Comparison of ENCODE assay signal across 8 cellular contexts in the genomic region with DNA sequence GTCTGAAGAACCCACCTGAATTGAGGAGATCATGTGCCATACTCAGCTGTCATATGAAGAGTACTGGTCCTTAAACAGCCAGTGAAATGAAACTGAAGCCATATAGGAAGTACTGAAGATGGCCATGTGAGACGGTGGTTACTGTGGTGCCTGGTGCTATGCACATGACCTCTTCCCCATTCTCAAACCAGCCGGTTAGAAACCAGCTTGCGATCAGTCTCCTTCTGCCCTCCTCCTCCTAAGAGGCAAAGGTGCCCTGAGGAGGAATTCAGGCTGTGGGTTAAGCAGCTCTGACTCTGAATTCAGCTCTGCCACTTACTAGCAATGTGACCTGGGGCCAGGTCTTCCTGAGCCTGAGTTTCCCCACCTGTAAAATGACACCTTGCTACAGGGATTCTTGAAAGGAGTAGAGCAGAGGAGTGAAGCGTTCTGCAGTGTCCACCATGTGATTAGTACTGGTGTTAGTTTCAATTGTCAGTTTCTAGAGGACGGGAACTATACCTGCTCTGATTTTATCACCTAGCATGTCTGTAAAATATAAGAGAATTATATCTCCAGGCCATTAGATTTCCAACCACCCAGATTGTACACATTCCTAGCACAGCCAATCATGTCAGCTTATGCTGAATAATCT. TPM values are rescaled to one million over a fixed set of nuclear protein-coding genes. Genes with fewer than 3 reads are reported as not detected.
DNase-seq lines count a peak whose midpoint lies in the region; ATAC-seq and TF ChIP-seq lines count a peak whose summit lies in the region.

No MANE protein-coding gene starts in this region.

- CTCF ChIA-PET in mammary epithelial cell (lab: Charles Lee; ENCODE audit: low non-redundant PET): no interaction called here

- TF ChIP-seq POLR2A in Peyer's patch (IDR thresholded peaks at IDR 0.05): no peak
- TF ChIP-seq POLR2A in sigmoid colon (IDR thresholded peaks at IDR 0.05): no peak

- no peaks in the 10 kb centered on the region for H3K9me3 ChIP-seq in Peyer's patch
- H3K9me3 ChIP-seq in sigmoid colon: no peaks in the 10 kb centered on the region
- no peaks in the 10 kb centered on the region for H3K9me3 ChIP-seq in mammary epithelial cell (replicated peaks; ENCODE audit: insufficient read depth, low read length)

- no peak overlapping the region for H3K4me3 Mint-ChIP-seq in activated naive CD8-positive, alpha-beta T cell treated with anti-CD3 and anti-CD28 coated beads for 36 hours
- no peak overlapping the region for H3K4me3 Mint-ChIP-seq in activated naive CD8-positive, alpha-beta T cell treated with anti-CD3 and anti-CD28 coated beads, Interleukin-2, amount 50 U/mL, for 24 hours

- no peak overlapping the region for H3K27ac ChIP-seq in Peyer's patch
- no peak overlapping the region for H3K27ac ChIP-seq in sigmoid colon
- H3K27ac ChIP-seq in mammary epithelial cell (ENCODE audit: insufficient read depth, low read depth, low read length): no peak overlapping the region

- H3K27ac Mint-ChIP-seq in activated naive CD8-positive, alpha-beta T cell treated with anti-CD3 and anti-CD28 coated beads for 36 hours: peak overlapping the region; percentile 30
- no peak overlapping the region for H3K27ac Mint-ChIP-seq in activated naive CD8-positive, alpha-beta T cell treated with anti-CD3 and anti-CD28 coated beads, Interleukin-2, amount 50 U/mL, for 24 hours

- peaks cover 42% of the 10 kb centered on the region for H3K4me1 Mint-ChIP-seq in activated naive CD8-positive, alpha-beta T cell treated with anti-CD3 and anti-CD28 coated beads for 36 hours
- H3K4me1 Mint-ChIP-seq in activated naive CD8-positive, alpha-beta T cell treated with anti-CD3 and anti-CD28 coated beads, Interleukin-2, amount 50 U/mL, for 24 hours: peaks cover 38% of the 10 kb centered on the region

- no peaks in the 10 kb centered on the region for H3K27me3 Mint-ChIP-seq in activated naive CD8-positive, alpha-beta T cell treated with anti-CD3 and anti-CD28 coated beads for 36 hours
- H3K27me3 Mint-ChIP-seq in activated naive CD8-positive, alpha-beta T cell treated with anti-CD3 and anti-CD28 coated beads, Interleukin-2, amount 50 U/mL, for 24 hours: no peaks in the 10 kb centered on the region

- no peak overlapping the region for H3K9ac ChIP-seq in mammary epithelial cell (ENCODE audit: insufficient read depth, low read length)

- in situ Hi-C loops in mammary epithelial cell (cut with MboI; ENCODE audit: low sequenced_read_pairs in 2 of 2): no loop called here

- H3K79me2 ChIP-seq in mammary epithelial cell (ENCODE audit: insufficient read depth, low read length): peaks cover 8% of the 10 kb centered on the region

- H3K4me2 ChIP-seq in mammary epithelial cell (ENCODE audit: insufficient read depth, low read depth, low read length): no peak overlapping the region

- H2AFZ ChIP-seq in mammary epithelial cell (ENCODE audit: low read depth, low read length): no peak overlapping the region

- peaks cover 25% of the 10 kb centered on the region for H3K36me3 Mint-ChIP-seq in activated naive CD8-positive, alpha-beta T cell treated with anti-CD3 and anti-CD28 coated beads for 36 hours
- H3K36me3 Mint-ChIP-seq in activated naive CD8-positive, alpha-beta T cell treated with anti-CD3 and anti-CD28 coated beads, Interleukin-2, amount 50 U/mL, for 24 hours (ENCODE audit: low read depth): peaks cover 19% of the 10 kb centered on the region

- no TSS peak for BruUV-seq in mammary epithelial cell (replicated peaks; lab: Mats Ljungman, UMichigan)

- H3K36me3 ChIP-seq in Peyer's patch (peaks cover 0 to 6% (median 0%) of the 10 kb centered on the region in 3 donors), sigmoid colon (peaks cover 0 to 44% (median 8%) of the 10 kb centered on the region in 4 donors), mammary epithelial cell (ENCODE audit: insufficient read depth, low read length) (peaks cover 9% of the 10 kb centered on the region)

- TF ChIP-seq CTCF in Peyer's patch (IDR thresholded peaks at IDR 0.05) (no peak), sigmoid colon (IDR thresholded peaks at IDR 0.05) (no peak), mammary epithelial cell (conservative IDR thresholded peaks at IDR 0.05 in 1 of 2, IDR thresholded peaks at IDR 0.05 in 1 of 2; ENCODE audit: extremely low read depth in 1 of 2, insufficient read depth in 1 of 2, low read depth in 1 of 2, low read length in 2 of 2) (no peak)

- H3K27me3 ChIP-seq in Peyer's patch (no peaks in the 10 kb centered on the region), sigmoid colon (no peaks in the 10 kb centered on the region), mammary epithelial cell (ENCODE audit: insufficient read depth, low read length) (no peaks in the 10 kb centered on the region)

- intact Hi-C loops in sigmoid colon (cut with DNase I): no loop called here
- intact Hi-C loops in mammary epithelial cell (cut with micrococcal nuclease): no loop called here

- H3K9me3 Mint-ChIP-seq in activated naive CD8-positive, alpha-beta T cell treated with anti-CD3 and anti-CD28 coated beads for 36 hours: no peaks in the 10 kb centered on the region
- H3K9me3 Mint-ChIP-seq in activated naive CD8-positive, alpha-beta T cell treated with anti-CD3 and anti-CD28 coated beads, Interleukin-2, amount 50 U/mL, for 24 hours: no peaks in the 10 kb centered on the region

- dilution Hi-C loops in mammary epithelial cell (cut with HindIII; ENCODE audit: low sequenced_read_pairs): no loop called here

- 66 to 85% methylated on average over 5 of the region's 5 CpGs for WGBS in sigmoid colon, 2 donors
- WGBS in mammary epithelial cell (ENCODE audit: low coverage, missing lambda C conversion rate): 59% methylated on average over 5 of the region's 5 CpGs

- DNase-seq in activated naive CD8-positive, alpha-beta T cell treated with anti-CD3 and anti-CD28 coated beads for 36 hours: no peak
- DNase-seq in activated naive CD8-positive, alpha-beta T cell treated with anti-CD3 and anti-CD28 coated beads, Interleukin-2, amount 50 U/mL, for 24 hours: no peak
- DNase-seq in Peyer's patch (peak in 2 of 3 donors; percentile 54 to 73), sigmoid colon (no peak), mammary epithelial cell (no peak), NCI-H510A (lab: John Stamatoyannopoulos, UW) (no peak)
- DNase-seq in stimulated activated naive CD8-positive, alpha-beta T cell treated with anti-CD3 and anti-CD28 coated beads, Interleukin-15, Interleukin-2, amounts not matched to agents 100 U/mL and 50 U/mL, for 24 hours: no peak

- no peak for TF ChIP-seq EP300 in sigmoid colon (IDR thresholded peaks at IDR 0.05)

- H4K20me1 ChIP-seq in mammary epithelial cell (ENCODE audit: insufficient read depth, low read length): no peaks in the 10 kb centered on the region

- ATAC-seq in activated naive CD8-positive, alpha-beta T cell treated with anti-CD3 and anti-CD28 coated beads, Interleukin-2, amount 50 U/mL, for 24 hours: no peak
- ATAC-seq in HG03039 (IDR thresholded peaks at IDR 0.05; ENCODE audit: unreplicated experiment): peak; percentile 77
- peak; percentile 35 for ATAC-seq in stimulated activated naive CD8-positive, alpha-beta T cell treated with anti-CD3 and anti-CD28 coated beads, Interleukin-15, Interleukin-2, amounts not matched to agents 100 U/mL and 50 U/mL, for 24 hours

- H3K4me1 ChIP-seq in Peyer's patch (peaks cover 0 to 11% (median 4%) of the 10 kb centered on the region in 4 donors), sigmoid colon (peaks cover 0 to 17% (median 11%) of the 10 kb centered on the region in 4 donors), mammary epithelial cell (ENCODE audit: insufficient read depth, low read length) (peaks cover 9% of the 10 kb centered on the region)

- H3K4me3 ChIP-seq in Peyer's patch (no peak overlapping the region), sigmoid colon (no peak overlapping the region), mammary epithelial cell (replicated peaks in 1 of 3; ENCODE audit: insufficient read depth in 1 of 3, low read depth in 2 of 3, low read length in 3 of 3) (no peak overlapping the region)

RNA-seq across cellular contexts. Expression of a gene that starts 5.1 kb away (rescaled TPM):
- 10 to 100 TPM; 33.4 to 33.7 TPM for total RNA-seq in activated naive CD8-positive, alpha-beta T cell treated with anti-CD3 and anti-CD28 coated beads for 36 hours
- total RNA-seq in Peyer's patch (10 to 100 TPM; 19.3 to 25.0 (median 21.9) TPM), sigmoid colon (10 to 100 TPM; 30.0 to 64.6 (median 40.6) TPM), mammary epithelial cell (10 to 100 TPM; 23.1 to 63.0 TPM)
- polyA plus RNA-seq in sigmoid colon (1 to 10 TPM; 7.8 to 9.2 (median 8.8) TPM), mammary epithelial cell (34.0 TPM)
- polyA minus RNA-seq in mammary epithelial cell: 14.2 TPM

RNA-seq across cellular contexts. Expression of a gene that starts 40.2 kb away (rescaled TPM):
- total RNA-seq in activated naive CD8-positive, alpha-beta T cell treated with anti-CD3 and anti-CD28 coated beads for 36 hours: 100 to 1,000 TPM; 143 to 144 TPM
- 100 to 1,000 TPM; 108 to 170 (median 129) TPM for total RNA-seq in Peyer's patch
- 100 to 1,000 TPM in 3 of 4 donors, 10 to 100 TPM in 1; 95.0 to 111 (median 104) TPM for total RNA-seq in sigmoid colon
- 100 to 1,000 TPM in 1 of 3 donors, 10 to 100 TPM in 2; 75.7 to 132 (median 91.3) TPM for polyA plus RNA-seq in sigmoid colon
- 100 to 1,000 TPM; 169 to 171 TPM for total RNA-seq in mammary epithelial cell
- 106 TPM for polyA plus RNA-seq in mammary epithelial cell
- 141 TPM for polyA minus RNA-seq in mammary epithelial cell

Comparison
In these comparisons a context has a peak if more than half of its experiments do, and no peak if none do; other contexts are left out.
1. DNase-seq: peak in Peyer's patch (2 of 3); none in activated naive CD8-positive, alpha-beta T cell treated with anti-CD3 and anti-CD28 coated beads for 36 hours (single experiment), activated naive CD8-positive, alpha-beta T cell treated with anti-CD3 and anti-CD28 coated beads, Interleukin-2, amount 50 U/mL, for 24 hours (single experiment), stimulated activated naive CD8-positive, alpha-beta T cell treated with anti-CD3 and anti-CD28 coated beads, Interleukin-15, Interleukin-2, amounts not matched to agents 100 U/mL and 50 U/mL, for 24 hours (single experiment), sigmoid colon (single experiment), mammary epithelial cell (single experiment) and NCI-H510A (single experiment).